8 cellular contexts compared by ENCODE assay signal in genomic region chr20:53216856-53217576, GRCh38.
DNase-seq lines count a peak whose midpoint lies in the region; ATAC-seq, FAIRE-seq and TF ChIP-seq lines count a peak whose summit lies in the region.

No MANE protein-coding gene starts in this region.

- peak overlapping the region in 1 of 3 experiments; percentile 12 for H3K4me3 Mint-ChIP-seq in nephron
- no peak overlapping the region for H3K4me3 Mint-ChIP-seq in stimulated activated naive CD8-positive, alpha-beta T cell treated with anti-CD3 and anti-CD28 coated beads, Interleukin-15, Interleukin-2, amounts not matched to agents 100 ng/mL and 50 ng/mL, for 24 hours

- TF ChIP-seq POLR2A in GM12892 (IDR thresholded peaks at IDR 0.05; ENCODE audit: low read depth, low read length) = no peak

- H3K4me1 Mint-ChIP-seq in nephron = peaks cover 9% of the 10 kb centered on the region
- peaks cover 33% of the 10 kb centered on the region for H3K4me1 Mint-ChIP-seq in stimulated activated naive CD8-positive, alpha-beta T cell treated with anti-CD3 and anti-CD28 coated beads, Interleukin-15, Interleukin-2, amounts not matched to agents 100 ng/mL and 50 ng/mL, for 24 hours (ENCODE audit: low read depth)

- TF ChIP-seq CTCF in nephron (IDR thresholded peaks at IDR 0.05; ENCODE audit: unreplicated experiment in 3 of 3) = peak; percentile 87 to 89 (median 88)

- peaks cover 10% of the 10 kb centered on the region for H3K36me3 Mint-ChIP-seq in nephron (ENCODE audit: low read depth)
- no peaks in the 10 kb centered on the region for H3K36me3 Mint-ChIP-seq in stimulated activated naive CD8-positive, alpha-beta T cell treated with anti-CD3 and anti-CD28 coated beads, Interleukin-15, Interleukin-2, amounts not matched to agents 100 ng/mL and 50 ng/mL, for 24 hours (ENCODE audit: low read depth)

- peaks cover 7% of the 10 kb centered on the region for H3K9me3 Mint-ChIP-seq in nephron
- H3K9me3 Mint-ChIP-seq in stimulated activated naive CD8-positive, alpha-beta T cell treated with anti-CD3 and anti-CD28 coated beads, Interleukin-15, Interleukin-2, amounts not matched to agents 100 ng/mL and 50 ng/mL, for 24 hours = no peaks in the 10 kb centered on the region

- H3K27me3 Mint-ChIP-seq in nephron (ENCODE audit: low read depth) = peaks cover 5% of the 10 kb centered on the region
- no peaks in the 10 kb centered on the region for H3K27me3 Mint-ChIP-seq in stimulated activated naive CD8-positive, alpha-beta T cell treated with anti-CD3 and anti-CD28 coated beads, Interleukin-15, Interleukin-2, amounts not matched to agents 100 ng/mL and 50 ng/mL, for 24 hours

- peak; percentile 44 for FAIRE-seq in GM12892 (lab: Jason Lieb, UNC)

- ATAC-seq in HG03095 (IDR thresholded peaks at IDR 0.05; ENCODE audit: unreplicated experiment) = peak; percentile 72
- ATAC-seq in esophagus mucosa = peak; percentile 80
- no peak for ATAC-seq in GM21360 (IDR thresholded peaks at IDR 0.05; ENCODE audit: unreplicated experiment)

- DNase-seq in GM12892 (ENCODE audit: insufficient read length) (peak; percentile 52), NCI-H748 treated with DMSO at 0.1 percent for 48 hours (lab: John Stamatoyannopoulos, UW) (peak; percentile 6), activated T-cell treated with anti-CD3 and anti-CD28 coated beads for 4 hours (peak; percentile 83)

- no peak overlapping the region for H3K27ac Mint-ChIP-seq in nephron
- H3K27ac Mint-ChIP-seq in stimulated activated naive CD8-positive, alpha-beta T cell treated with anti-CD3 and anti-CD28 coated beads, Interleukin-15, Interleukin-2, amounts not matched to agents 100 ng/mL and 50 ng/mL, for 24 hours = peak overlapping the region; percentile 29

Comparison
In these comparisons a context has a peak if more than half of its experiments do, and no peak if none do; other contexts are left out.
1. DNase-seq: peak in every context shown above with its lines; median percentile 83 in activated T-cell treated with anti-CD3 and anti-CD28 coated beads for 4 hours; 52 in GM12892; 6 in NCI-H748 treated with DMSO at 0.1 percent for 48 hours.